In genomic region chr14:81170104-81170828, GRCh38 we compare ENCODE assay signal across 8 cellular contexts. TPM values are rescaled to one million over a fixed set of nuclear protein-coding genes. Genes with fewer than 3 reads are reported as not detected.
DNase-seq lines count a peak whose midpoint lies in the region; ATAC-seq and TF ChIP-seq lines count a peak whose summit lies in the region.

No MANE protein-coding gene starts in this region.

- CTCF ChIA-PET in activated CD4-positive, alpha-beta T cell treated with anti-CD3 and anti-CD28 coated beads for 36 hours (lab: Charles Lee) = interaction anchor here (0.6 to 4.3 kb wide), 18 partner anchors 9 to 286 kb away, joined by 3 to 29 read pairs (median 4); partner anchors contain the start of genes GTF2A1 and TSHR

- intact Hi-C loops in activated CD4-positive, alpha-beta T cell treated with anti-CD3 and anti-CD28 coated beads for 36 hours (cut with DNase I, micrococcal nuclease) = loop anchor here (1.0 to 2.0 kb wide), 7 partner anchors 49 to 294 kb away; partner anchors contain the start of genes CEP128 (in 1 of the 2) and TSHR (in 1 of the 2)
- intact Hi-C loops in colonic mucosa (cut with DNase I) (loop anchor here (5.0 kb wide), 2 partner anchors 47 to 228 kb away; partner anchors contain the start of gene CEP128), left colon (cut with DNase I, micrococcal nuclease) (no loop called here)

- peak overlapping the region; percentile 83 for H3K4me3 Mint-ChIP-seq in activated CD4-positive, alpha-beta T cell treated with anti-CD3 and anti-CD28 coated beads for 36 hours

- H3K9ac ChIP-seq in colonic mucosa (ENCODE audit: low read depth in 2 of 2, low read length in 2 of 2) = peak overlapping the region; percentile 75 to 85

- no peaks in the 10 kb centered on the region for H3K27me3 Mint-ChIP-seq in activated CD4-positive, alpha-beta T cell treated with anti-CD3 and anti-CD28 coated beads for 36 hours

- ATAC-seq in HG03432 (IDR thresholded peaks at IDR 0.05; ENCODE audit: unreplicated experiment) = peak; percentile 97
- ATAC-seq in activated CD4-positive, alpha-beta T cell treated with anti-CD3 and anti-CD28 coated beads for 36 hours = peak; percentile 98
- peak; percentile 99 for ATAC-seq in left colon

- POLR2A ChIA-PET in activated CD4-positive, alpha-beta T cell treated with anti-CD3 and anti-CD28 coated beads for 36 hours (lab: Charles Lee) = interaction anchor here (1.3 to 1.4 kb wide), 2 partner anchors 49 to 51 kb away, joined by 5 to 6 read pairs; partner anchors contain the start of gene GTF2A1

- H3K9me3 ChIP-seq in BE2C (no peaks in the 10 kb centered on the region), colonic mucosa (no peaks in the 10 kb centered on the region)

- DNase-seq in BE2C (peak; percentile 89), NCI-H460 (ENCODE audit: extremely low read depth, low read depth) (peak; percentile 88), colonic mucosa (peak; percentile 94), left colon (peak; percentile 93 to 94)
- DNase-seq in activated CD4-positive, alpha-beta T cell treated with anti-CD3 and anti-CD28 coated beads for 36 hours = peak; percentile 94
- DNase-seq in stimulated activated CD4-positive, alpha-beta T cell treated with anti-CD3 and anti-CD28 coated beads, Interleukin-1b, Interleukin-23, amount 100 ng/mL, for 48 hours = peak; percentile 89

- H3K9me3 Mint-ChIP-seq in activated CD4-positive, alpha-beta T cell treated with anti-CD3 and anti-CD28 coated beads for 36 hours (ENCODE audit: low read depth) = no peaks in the 10 kb centered on the region

- TF ChIP-seq CTCF in BE2C (IDR thresholded peaks at IDR 0.05; ENCODE audit: low read depth, low read length) (peak; percentile 92), colonic mucosa (IDR thresholded peaks at IDR 0.05) (peak; percentile 88)

- peaks cover 20% of the 10 kb centered on the region for H3K4me1 Mint-ChIP-seq in activated CD4-positive, alpha-beta T cell treated with anti-CD3 and anti-CD28 coated beads for 36 hours

- H3K36me3 ChIP-seq in BE2C (no peaks in the 10 kb centered on the region), colonic mucosa (no peaks in the 10 kb centered on the region)

- H3K27me3 ChIP-seq in BE2C (no peaks in the 10 kb centered on the region), colonic mucosa (no peaks in the 10 kb centered on the region)

- peak; percentile 83 for TF ChIP-seq POLR2A in GM19099 (IDR thresholded peaks at IDR 0.05; ENCODE audit: extremely low read depth, insufficient read length, low read depth)

- peak overlapping the region; percentile 65 for H3K4me3 ChIP-seq in BE2C (ENCODE audit: low read depth, low read length)
- H3K4me3 ChIP-seq in colonic mucosa = peak overlapping the region; percentile 64

- H3K27ac ChIP-seq in colonic mucosa = peak overlapping the region; percentile 97

- H3K27ac Mint-ChIP-seq in activated CD4-positive, alpha-beta T cell treated with anti-CD3 and anti-CD28 coated beads for 36 hours = peak overlapping the region; percentile 92

- H3K4me1 ChIP-seq in BE2C (peaks cover 6% of the 10 kb centered on the region), colonic mucosa (no peaks in the 10 kb centered on the region)

- H3K36me3 Mint-ChIP-seq in activated CD4-positive, alpha-beta T cell treated with anti-CD3 and anti-CD28 coated beads for 36 hours (ENCODE audit: low read depth) = no peaks in the 10 kb centered on the region

RNA-seq across cellular contexts. Expression of gene GTF2A1, which starts 50.5 kb away (rescaled TPM):
- 19.1 TPM for polyA plus RNA-seq in BE2C (2012; ENCODE audit: insufficient read depth, insufficient read length, low read depth)
- 28.4 and 32.0 TPM in 2 replicates for total RNA-seq in NCI-H460 (2014; rRNA removed; shearing (Covaris generic))
- polyA plus RNA-seq in NCI-H460 (2014; cell fraction: nucleus; rRNA removed) = 11.5 and 19.4 TPM in 2 replicates
- total RNA-seq in activated CD4-positive, alpha-beta T cell treated with anti-CD3 and anti-CD28 coated beads for 36 hours = 10 to 100 TPM; 40.3 to 57.8 TPM
- 10 to 100 TPM; 21.6 to 26.6 TPM for total RNA-seq in colonic mucosa
- total RNA-seq in left colon = 10 to 100 TPM; 23.9 to 29.5 TPM

Comparison
In these comparisons a context has a peak if more than half of its experiments do, and no peak if none do; other contexts are left out.
1. Peak in every context shown above with its lines: DNase-seq, ATAC-seq, H3K4me3 ChIP-seq and H3K27ac ChIP-seq.
2. intact Hi-C loops: an anchor here in activated CD4-positive, alpha-beta T cell treated with anti-CD3 and anti-CD28 coated beads for 36 hours (1.0 to 2.0 kb wide) and colonic mucosa (5.0 kb wide); none called in left colon.